8 cellular contexts compared by ENCODE assay signal in the genomic region with DNA sequence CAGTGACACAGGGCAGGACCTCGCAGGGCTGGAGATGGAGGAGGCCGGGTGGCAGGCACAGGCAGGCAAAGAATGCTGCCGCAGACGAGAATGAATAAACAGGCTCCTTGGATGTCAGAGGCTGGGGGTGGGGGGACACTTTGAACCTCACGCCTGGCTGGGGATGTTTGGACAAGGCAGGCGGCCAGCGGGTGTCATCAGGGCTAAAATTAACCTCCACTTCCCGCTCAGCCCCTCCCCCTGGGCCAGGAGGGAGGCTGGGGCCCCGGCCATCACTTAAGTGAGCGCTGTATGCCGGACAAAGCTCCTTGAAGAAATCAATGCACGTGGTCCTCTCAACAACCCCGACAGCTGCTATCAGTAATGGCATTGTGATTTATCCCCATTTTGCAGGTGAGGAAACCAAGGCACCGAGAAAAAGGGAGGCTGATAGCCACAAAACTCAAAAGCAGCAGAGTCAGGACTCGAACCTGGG. TPM values are rescaled to one million over a fixed set of nuclear protein-coding genes. Genes with fewer than 3 reads are reported as not detected.
DNase-seq lines count a peak whose midpoint lies in the region; ATAC-seq and TF ChIP-seq lines count a peak whose summit lies in the region.
"Had no signal": no experiment of that assay in that cellular context is flagged by ENCODE, and none has a peak within 500 bp of the region (broad histone marks: within the 10 kb centered on the region; RNA-seq: fewer than 3 reads in every experiment).

No MANE protein-coding gene starts in this region.

- RAD21 ChIA-PET in HCT116 (lab: Charles Lee; ENCODE audit: low non-redundant PET in 1 of 2, low total read pairs in 2 of 2, uncharacterized antibody in 2 of 2, unreplicated experiment in 2 of 2) = no interaction called here

- H4K20me1 ChIP-seq in HCT116 (ENCODE audit: insufficient read depth) = no peaks in the 10 kb centered on the region

- H3K9me3 ChIP-seq in HCT116 (ENCODE audit: control insufficient read depth in 1 of 2, insufficient read depth in 1 of 2, low read depth in 1 of 2, low read length in 2 of 2) = no peaks in the 10 kb centered on the region
- no peaks in the 10 kb centered on the region for H3K9me3 ChIP-seq in colonic mucosa
- H3K9me3 ChIP-seq in WERI-Rb-1 (ENCODE audit: severe bottlenecking) = no peaks in the 10 kb centered on the region

- CTCF ChIA-PET in HCT116 (lab: Charles Lee) = no interaction called here

- peak overlapping the region; percentile 19; the same call in 1 of the 2 replicates for H3K4me2 ChIP-seq in HCT116 (ENCODE audit: low read length)

- H3K27ac Mint-ChIP-seq in nephron = peak overlapping the region in 2 of 3 experiments; percentile 64 to 88
- no peak overlapping the region for H3K27ac Mint-ChIP-seq in osteocyte (ENCODE audit: unreplicated experiment)
- H3K27ac Mint-ChIP-seq: activated CD4-positive, alpha-beta memory T cell treated with anti-CD3 and anti-CD28 coated beads, Interleukin-2, amount 10 ng/mL, durations not matched to agents 7 days and 5 days had no signal

- no peak for TF ChIP-seq RAD21 in HCT116 (IDR thresholded peaks at IDR 0.05; ENCODE audit: low read depth)

- POLR2A ChIA-PET in HCT116 (lab: Charles Lee) = no interaction called here

- H3K9me2 ChIP-seq in HCT116 (ENCODE audit: insufficient read depth) = no peaks in the 10 kb centered on the region

- intact Hi-C loops in HCT116 (cut with micrococcal nuclease) = no loop called here
- intact Hi-C loops in colonic mucosa (cut with DNase I) = no loop called here

- no TSS peak for BruUV-seq in HCT116 (replicated peaks; lab: Mats Ljungman, UMichigan)

- DNase-seq in HCT116 (ENCODE audit: low read depth, low spot score) (no peak), colonic mucosa (peak; percentile 44), osteocyte (ENCODE audit: extremely low spot score, unreplicated experiment) (no peak), WERI-Rb-1 (no peak)
- no peak for DNase-seq in activated CD8-positive, alpha-beta memory T cell treated with anti-CD3 and anti-CD28 coated beads, Interleukin-2, amount 50 U/mL, for 48 hours
- DNase-seq: activated CD4-positive, alpha-beta memory T cell treated with anti-CD3 and anti-CD28 coated beads, Interleukin-2, amount 10 ng/mL, durations not matched to agents 7 days and 5 days; erythroblast had no signal

- H3K4me1 ChIP-seq in HCT116 (ENCODE audit: control insufficient read depth in 1 of 2, insufficient read depth in 2 of 2, low read length in 2 of 2) (peaks cover 5 to 10% of the 10 kb centered on the region in 2 experiments), colonic mucosa (no peaks in the 10 kb centered on the region)

- H3K79me2 ChIP-seq in HCT116 (ENCODE audit: insufficient read depth, low read length) = no peaks in the 10 kb centered on the region

- ATAC-seq in HCT116 = no peak

- H3K4me3 ChIP-seq in HCT116 (replicated peaks in 1 of 2; ENCODE audit: low read depth in 1 of 2, low read length in 2 of 2) = no peak overlapping the region
- no peak overlapping the region for H3K4me3 ChIP-seq in colonic mucosa
- no peak overlapping the region for H3K4me3 ChIP-seq in WERI-Rb-1 (ENCODE audit: low read depth, low read length)

- peak overlapping the region in 1 of 3 experiments; percentile 21 for H3K4me3 Mint-ChIP-seq in nephron
- no peak overlapping the region for H3K4me3 Mint-ChIP-seq in osteocyte (ENCODE audit: unreplicated experiment)
- H3K4me3 Mint-ChIP-seq: activated CD4-positive, alpha-beta memory T cell treated with anti-CD3 and anti-CD28 coated beads, Interleukin-2, amount 10 ng/mL, durations not matched to agents 7 days and 5 days had no signal

- H3K36me3 ChIP-seq in HCT116 (ENCODE audit: control insufficient read depth in 1 of 2, insufficient read depth in 2 of 2, low read length in 2 of 2) = no peaks in the 10 kb centered on the region
- no peaks in the 10 kb centered on the region for H3K36me3 ChIP-seq in colonic mucosa
- H3K36me3 ChIP-seq in WERI-Rb-1 = no peaks in the 10 kb centered on the region

- H3K9ac ChIP-seq in HCT116 (ENCODE audit: low read length) (no peak overlapping the region), colonic mucosa (ENCODE audit: low read depth in 2 of 2, low read length in 2 of 2) (no peak overlapping the region)

- no peaks in the 10 kb centered on the region for H3K9me3 Mint-ChIP-seq in nephron
- no peaks in the 10 kb centered on the region for H3K9me3 Mint-ChIP-seq in osteocyte (ENCODE audit: unreplicated experiment)
- H3K9me3 Mint-ChIP-seq: activated CD4-positive, alpha-beta memory T cell treated with anti-CD3 and anti-CD28 coated beads, Interleukin-2, amount 10 ng/mL, durations not matched to agents 7 days and 5 days had no signal

- TF ChIP-seq CTCF in HCT116 (IDR thresholded peaks at IDR 0.05 in 2 of 3, conservative IDR thresholded peaks at IDR 0.05 in 1 of 3; ENCODE audit: borderline replicate concordance in 1 of 3, insufficient read depth in 1 of 3, low read depth in 2 of 3, low read length in 2 of 3) = no peak
- no peak for TF ChIP-seq CTCF in colonic mucosa (IDR thresholded peaks at IDR 0.05)
- TF ChIP-seq CTCF in nephron (IDR thresholded peaks at IDR 0.05; ENCODE audit: unreplicated experiment in 3 of 3) = no peak
- TF ChIP-seq CTCF in osteocyte (IDR thresholded peaks at IDR 0.05) = no peak
- no peak for TF ChIP-seq CTCF in WERI-Rb-1 (IDR thresholded peaks at IDR 0.05; ENCODE audit: low read depth, low read length)

- no peak overlapping the region for H3K27ac ChIP-seq in HCT116 (ENCODE audit: low read depth, low read length)
- no peak overlapping the region for H3K27ac ChIP-seq in colonic mucosa
- H3K27ac ChIP-seq in WERI-Rb-1 = no peak overlapping the region

- peaks cover 9% of the 10 kb centered on the region for H3K27me3 Mint-ChIP-seq in nephron (ENCODE audit: low read depth)
- H3K27me3 Mint-ChIP-seq in osteocyte (ENCODE audit: unreplicated experiment) = peaks cover 6% of the 10 kb centered on the region

- peaks cover 40% of the 10 kb centered on the region for H3K4me1 Mint-ChIP-seq in nephron
- H3K4me1 Mint-ChIP-seq in osteocyte (ENCODE audit: unreplicated experiment) = peaks cover 12% of the 10 kb centered on the region
- H3K4me1 Mint-ChIP-seq: activated CD4-positive, alpha-beta memory T cell treated with anti-CD3 and anti-CD28 coated beads, Interleukin-2, amount 10 ng/mL, durations not matched to agents 7 days and 5 days had no signal

- H3K27me3 ChIP-seq in HCT116 (ENCODE audit: insufficient read depth, low read length) (no peaks in the 10 kb centered on the region), colonic mucosa (no peaks in the 10 kb centered on the region), WERI-Rb-1 (ENCODE audit: insufficient read depth, low read depth, severe bottlenecking) (no peaks in the 10 kb centered on the region)

- H2AFZ ChIP-seq in HCT116 (ENCODE audit: low read depth, low read length, poor library complexity, severe bottlenecking) = no peak overlapping the region

- no peak for TF ChIP-seq POLR2A in HCT116 (IDR thresholded peaks at IDR 0.05; ENCODE audit: borderline replicate concordance, extremely low read depth, insufficient read depth, insufficient read length)

- H3K36me3 Mint-ChIP-seq in nephron (ENCODE audit: low read depth) (no peaks in the 10 kb centered on the region), osteocyte (ENCODE audit: unreplicated experiment) (no peaks in the 10 kb centered on the region)

TF ChIP-seq in HCT116, 20 proteins besides CTCF, POLR2A, EP300 and RAD21:
- TF ChIP-seq POLR2AphosphoS5 (IDR thresholded peaks at IDR 0.05; ENCODE audit: low read depth, low read length) (no peak), FOSL1 (IDR thresholded peaks at IDR 0.05; ENCODE audit: low read depth) (no peak)
- TF ChIP-seq, protein P1, sequence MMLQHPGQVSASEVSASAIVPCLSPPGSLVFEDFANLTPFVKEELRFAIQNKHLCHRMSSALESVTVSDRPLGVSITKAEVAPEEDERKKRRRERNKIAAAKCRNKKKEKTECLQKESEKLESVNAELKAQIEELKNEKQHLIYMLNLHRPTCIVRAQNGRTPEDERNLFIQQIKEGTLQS (IDR thresholded peaks at IDR 0.05) = no peak
- TF ChIP-seq, protein P2, sequence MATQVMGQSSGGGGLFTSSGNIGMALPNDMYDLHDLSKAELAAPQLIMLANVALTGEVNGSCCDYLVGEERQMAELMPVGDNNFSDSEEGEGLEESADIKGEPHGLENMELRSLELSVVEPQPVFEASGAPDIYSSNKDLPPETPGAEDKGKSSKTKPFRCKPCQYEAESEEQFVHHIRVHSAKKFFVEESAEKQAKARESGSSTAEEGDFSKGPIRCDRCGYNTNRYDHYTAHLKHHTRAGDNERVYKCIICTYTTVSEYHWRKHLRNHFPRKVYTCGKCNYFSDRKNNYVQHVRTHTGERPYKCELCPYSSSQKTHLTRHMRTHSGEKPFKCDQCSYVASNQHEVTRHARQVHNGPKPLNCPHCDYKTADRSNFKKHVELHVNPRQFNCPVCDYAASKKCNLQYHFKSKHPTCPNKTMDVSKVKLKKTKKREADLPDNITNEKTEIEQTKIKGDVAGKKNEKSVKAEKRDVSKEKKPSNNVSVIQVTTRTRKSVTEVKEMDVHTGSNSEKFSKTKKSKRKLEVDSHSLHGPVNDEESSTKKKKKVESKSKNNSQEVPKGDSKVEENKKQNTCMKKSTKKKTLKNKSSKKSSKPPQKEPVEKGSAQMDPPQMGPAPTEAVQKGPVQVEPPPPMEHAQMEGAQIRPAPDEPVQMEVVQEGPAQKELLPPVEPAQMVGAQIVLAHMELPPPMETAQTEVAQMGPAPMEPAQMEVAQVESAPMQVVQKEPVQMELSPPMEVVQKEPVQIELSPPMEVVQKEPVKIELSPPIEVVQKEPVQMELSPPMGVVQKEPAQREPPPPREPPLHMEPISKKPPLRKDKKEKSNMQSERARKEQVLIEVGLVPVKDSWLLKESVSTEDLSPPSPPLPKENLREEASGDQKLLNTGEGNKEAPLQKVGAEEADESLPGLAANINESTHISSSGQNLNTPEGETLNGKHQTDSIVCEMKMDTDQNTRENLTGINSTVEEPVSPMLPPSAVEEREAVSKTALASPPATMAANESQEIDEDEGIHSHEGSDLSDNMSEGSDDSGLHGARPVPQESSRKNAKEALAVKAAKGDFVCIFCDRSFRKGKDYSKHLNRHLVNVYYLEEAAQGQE (IDR thresholded peaks at IDR 0.05; ENCODE audit: low read depth) = no peak

RNA-seq across cellular contexts. Expression of a gene that starts 10.3 kb away (rescaled TPM):
- 0.84 TPM for total RNA-seq in HCT116 (2021; ENCODE audit: unreplicated experiment)
- polyA plus RNA-seq in HCT116 (2012) = not detected in 2 replicates
- under 1 TPM in 1 of 2 donors, not detected in 1; 0.24 TPM for total RNA-seq in colonic mucosa
- total RNA-seq in osteocyte = not detected in 2 replicates

RNA-seq across cellular contexts. Expression of a gene that starts 22.9 kb away (rescaled TPM):
- total RNA-seq in HCT116 (2021; ENCODE audit: unreplicated experiment) (311 TPM), colonic mucosa (100 to 1,000 TPM; 188 to 228 TPM), osteocyte (253 and 259 TPM in 2 replicates)
- polyA plus RNA-seq in HCT116 (2012) = 395 and 410 TPM in 2 replicates

RNA-seq across cellular contexts. Expression of a gene that starts 24.0 kb away (rescaled TPM):
- total RNA-seq in HCT116 (2021; ENCODE audit: unreplicated experiment) (2.1 TPM), colonic mucosa (1 to 10 TPM; 4.0 to 4.7 TPM), osteocyte (10.0 and 10.7 TPM in 2 replicates)
- 0.67 and 1.2 TPM in 2 replicates for polyA plus RNA-seq in HCT116 (2012)

RNA-seq across cellular contexts. Expression of a gene that starts 29.4 kb away (rescaled TPM):
- total RNA-seq in HCT116 (2021; ENCODE audit: unreplicated experiment) (2.6 TPM), colonic mucosa (100 to 1,000 TPM; 260 to 272 TPM), osteocyte (not detected in 2 replicates)
- polyA plus RNA-seq in HCT116 (2012) = 9.6 and 9.9 TPM in 2 replicates
- total RNA-seq: activated CD4-positive, alpha-beta memory T cell treated with anti-CD3 and anti-CD28 coated beads, Interleukin-2, amount 10 ng/mL, durations not matched to agents 7 days and 5 days had no signal

RNA-seq across cellular contexts. Expression of a gene that starts 33.4 kb away (rescaled TPM):
- 2.5 TPM for total RNA-seq in HCT116 (2021; ENCODE audit: unreplicated experiment)
- polyA plus RNA-seq in HCT116 (2012) = 1.5 and 1.7 TPM in 2 replicates
- total RNA-seq in colonic mucosa = 10 to 100 TPM in 1 of 2 donors, 1 to 10 TPM in 1; 9.3 to 15.0 TPM
- total RNA-seq in osteocyte = 14.4 and 15.6 TPM in 2 replicates
